13 cellular contexts compared by ENCODE assay signal in the genomic region with DNA sequence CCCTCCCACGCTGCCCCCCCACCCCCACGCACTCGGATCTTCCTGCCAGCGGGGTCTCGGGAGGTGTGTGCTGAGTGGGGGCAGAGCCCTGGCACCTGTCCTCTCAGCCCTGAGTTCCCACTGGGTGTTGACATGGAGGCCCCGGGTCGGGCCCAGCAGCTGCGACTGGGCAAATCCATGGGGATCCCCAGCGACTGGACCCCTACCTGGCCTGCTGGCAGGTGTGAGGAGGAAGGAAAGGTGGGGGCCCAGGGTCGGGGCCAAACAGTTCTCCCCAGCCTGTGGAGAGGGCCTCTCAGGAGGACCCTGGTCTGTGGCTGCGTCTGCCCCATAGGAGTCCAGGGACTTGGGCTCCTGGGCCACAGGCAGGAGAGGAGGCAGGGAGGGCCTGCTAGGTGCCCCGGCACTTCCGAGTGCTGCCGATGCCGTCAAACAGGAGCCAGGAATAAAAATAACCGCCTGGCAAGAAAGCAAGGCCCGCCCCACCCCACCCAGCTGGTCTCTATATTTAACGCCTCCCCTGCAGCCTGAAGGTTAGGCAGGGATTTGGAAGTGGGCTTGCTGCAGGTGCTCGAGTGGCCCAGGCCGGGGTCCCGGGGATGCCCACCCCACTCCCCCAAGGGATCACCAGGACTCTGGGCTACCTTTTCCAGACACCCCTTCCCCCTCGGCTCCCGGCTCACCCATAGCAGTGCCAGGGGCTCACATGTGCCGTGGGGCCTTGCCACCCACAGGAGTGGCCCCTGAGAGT. TPM values are rescaled to one million over a fixed set of nuclear protein-coding genes. Genes with fewer than 3 reads are reported as not detected.
DNase-seq lines count a peak whose midpoint lies in the region; ATAC-seq, FAIRE-seq and TF ChIP-seq lines count a peak whose summit lies in the region.
"Had no signal": no experiment of that assay in that cellular context is flagged by ENCODE, and none has a peak within 500 bp of the region (broad histone marks: within the 10 kb centered on the region; RNA-seq: fewer than 3 reads in every experiment).

No MANE protein-coding gene starts in this region.

- H4K20me1 ChIP-seq in BLaER1 treated with 17β-estradiol and CSF1 and Interleukin-3, amounts not matched to agents 10 nM and 100 nM = peaks cover 0 to 44% (median 25%) of the 10 kb centered on the region in 11 experiments; a peak in 16 of 22 replicates

- no peak for FAIRE-seq in kidney (lab: Jason Lieb, UNC)

- intact Hi-C loops in kidney (cut with DNase I) (no loop called here), transverse colon (cut with DNase I; ENCODE audit: low total_unique reads) (no loop called here)

- peaks cover 0 to 5% (median 0%) of the 10 kb centered on the region in 11 experiments; a peak in 4 of 22 replicates for H3K36me3 ChIP-seq in BLaER1 treated with 17β-estradiol and CSF1 and Interleukin-3, amounts not matched to agents 10 nM and 100 nM
- no peaks in the 10 kb centered on the region for H3K36me3 ChIP-seq in RWPE2 (ENCODE audit: low read depth)
- no peaks in the 10 kb centered on the region for H3K36me3 ChIP-seq in kidney (ENCODE audit: control insufficient read depth in 1 of 2, insufficient read depth in 2 of 2, low read length in 2 of 2)
- H3K36me3 ChIP-seq in transverse colon = no peaks in the 10 kb centered on the region

- H3K27ac ChIP-seq in BLaER1 treated with 17β-estradiol and CSF1 and Interleukin-3, amounts not matched to agents 10 nM and 100 nM = no peak overlapping the region
- H3K27ac ChIP-seq in RWPE2 (ENCODE audit: poor library complexity, severe bottlenecking) (no peak overlapping the region), kidney (ENCODE audit: low read depth in 2 of 2, low read length in 2 of 2) (no peak overlapping the region), transverse colon (no peak overlapping the region)
- H3K27ac ChIP-seq: PC-9 had no signal

- peaks cover 5 to 74% (median 60%) of the 10 kb centered on the region in 10 experiments; a peak in 18 of 20 replicates for H3K4me1 ChIP-seq in BLaER1 treated with 17β-estradiol and CSF1 and Interleukin-3, amounts not matched to agents 10 nM and 100 nM
- H3K4me1 ChIP-seq in RWPE2 (ENCODE audit: insufficient read depth, poor library complexity, severe bottlenecking) = no peaks in the 10 kb centered on the region
- peaks cover 0 to 2% of the 10 kb centered on the region in 2 donors for H3K4me1 ChIP-seq in kidney (ENCODE audit: control insufficient read depth in 1 of 2, insufficient read depth in 1 of 2, low read depth in 1 of 2, low read length in 2 of 2)
- H3K4me1 ChIP-seq in transverse colon = peaks cover 0 to 19% (median 13%) of the 10 kb centered on the region in 4 donors

- DNase-seq in RWPE2 (ENCODE audit: low spot score) (peak; percentile 84), kidney (peak; percentile 70), transverse colon (no peak), HuH-7 (ENCODE audit: low spot score) (no peak), germinal center (ENCODE audit: low spot score) (no peak)
- DNase-seq: erythroblast; immature natural killer cell; IMR-90; naive thymus-derived CD8-positive, alpha-beta T cell; PC-9 had no signal

- no peak for TF ChIP-seq POLR2A in transverse colon (IDR thresholded peaks at IDR 0.05)

- in situ Hi-C loops in transverse colon (cut with MboI; ENCODE audit: low pct_ligation_motif_present in 1 of 4, low pct_unique_long_range_greater_than_20kb in 1 of 4, low sequenced_read_pairs in 3 of 4) = no loop called here

- TF ChIP-seq CTCF in RWPE2 (IDR thresholded peaks at IDR 0.05; ENCODE audit: poor library complexity, severe bottlenecking) (no peak), kidney (IDR thresholded peaks at IDR 0.05; ENCODE audit: borderline replicate concordance, extremely low read depth, insufficient read depth) (no peak), transverse colon (IDR thresholded peaks at IDR 0.05) (no peak)

- no peak for ATAC-seq in RWPE2 (ENCODE audit: low read depth)

- no peak overlapping the region for H3K4me3 ChIP-seq in BLaER1 treated with 17β-estradiol and CSF1 and Interleukin-3, amounts not matched to agents 10 nM and 100 nM
- H3K4me3 ChIP-seq in RWPE2 (ENCODE audit: severe bottlenecking) (no peak overlapping the region), kidney (ENCODE audit: low read length in 2 of 2) (no peak overlapping the region), transverse colon (no peak overlapping the region)
- H3K4me3 ChIP-seq: PC-9 had no signal

- H3K9me3 ChIP-seq in BLaER1 treated with 17β-estradiol and CSF1 and Interleukin-3, amounts not matched to agents 10 nM and 100 nM (replicated peaks in 1 of 11) = peaks cover 12 to 17% (median 14%) of the 10 kb centered on the region in 11 experiments
- H3K9me3 ChIP-seq in RWPE2 (ENCODE audit: severe bottlenecking) (no peaks in the 10 kb centered on the region), kidney (ENCODE audit: control insufficient read depth in 1 of 2, low read length in 2 of 2) (peaks cover 0 to 10% of the 10 kb centered on the region in 2 donors), transverse colon (no peaks in the 10 kb centered on the region)
- H3K9me3 ChIP-seq: SK-N-SH had no signal

- peaks cover 15 to 44% (median 23%) of the 10 kb centered on the region in 11 experiments for H3K27me3 ChIP-seq in BLaER1 treated with 17β-estradiol and CSF1 and Interleukin-3, amounts not matched to agents 10 nM and 100 nM
- H3K27me3 ChIP-seq in RWPE2 (ENCODE audit: insufficient read depth, poor library complexity, severe bottlenecking) (peaks cover 27% of the 10 kb centered on the region), transverse colon (peaks cover 84% of the 10 kb centered on the region)

- no peak overlapping the region for H3K9ac ChIP-seq in BLaER1 treated with 17β-estradiol and CSF1 and Interleukin-3, amounts not matched to agents 10 nM and 100 nM
- H3K9ac ChIP-seq in kidney (ENCODE audit: low read length in 2 of 2) = no peak overlapping the region
- H3K9ac ChIP-seq: SK-N-SH had no signal

- WGBS in transverse colon (ENCODE audit: low coverage in 1 of 2), 2 donors = 60 to 67% methylated on average over 1 to 24 of the region's 24 CpGs

- peak overlapping the region in 8 of 11 experiments; percentile 77 to 97 (median 93); a peak in 14 of 22 replicates for H3K4me2 ChIP-seq in BLaER1 treated with 17β-estradiol and CSF1 and Interleukin-3, amounts not matched to agents 10 nM and 100 nM

- TF ChIP-seq EP300 in transverse colon (IDR thresholded peaks at IDR 0.05; ENCODE audit: low read depth) = no peak

RNA-seq across cellular contexts. Expression of gene EEF1A2, which starts 1.4 kb away (rescaled TPM):
- total RNA-seq in kidney (18.1 TPM), transverse colon (1 to 10 TPM in 3 of 4 donors, under 1 TPM in 1; 0.75 to 5.0 (median 3.3) TPM)
- polyA plus RNA-seq in kidney (ENCODE audit: insufficient read depth, low read depth, low replicate concordance) = 1.5 TPM
- polyA plus RNA-seq: immature natural killer cell; naive thymus-derived CD8-positive, alpha-beta T cell had no signal

RNA-seq across cellular contexts. Expression of gene PPDPF, which starts 20.2 kb away (rescaled TPM):
- total RNA-seq in kidney (578 TPM), transverse colon (100 to 1,000 TPM; 320 to 695 (median 517) TPM)
- polyA plus RNA-seq in kidney (ENCODE audit: insufficient read depth, low read depth, low replicate concordance) = 961 TPM

RNA-seq across cellular contexts. Expression of gene KCNQ2, which starts 27.9 kb away (rescaled TPM):
- 2.2 TPM for total RNA-seq in kidney
- not detected for polyA plus RNA-seq in kidney (ENCODE audit: insufficient read depth, low read depth, low replicate concordance)
- under 1 TPM in 3 of 4 donors, not detected in 1; 0.32 to 0.41 (median 0.37) TPM for total RNA-seq in transverse colon
- total RNA-seq: IMR-90, lung microvascular endothelial cell, PC-9 had no signal
- polyA plus RNA-seq: naive thymus-derived CD8-positive, alpha-beta T cell had no signal

RNA-seq across cellular contexts. Expression of gene PTK6, which starts 36.9 kb away (rescaled TPM):
- 1.1 TPM for total RNA-seq in kidney
- 0.26 TPM for polyA plus RNA-seq in kidney (ENCODE audit: insufficient read depth, low read depth, low replicate concordance)
- total RNA-seq in transverse colon = 100 to 1,000 TPM in 2 of 4 donors, 10 to 100 TPM in 2; 90.5 to 147 (median 103) TPM
- total RNA-seq: IMR-90, lung microvascular endothelial cell had no signal
- polyA plus RNA-seq: IMR-90 had no signal

RNA-seq across cellular contexts. Expression of gene SRMS, which starts 47.2 kb away (rescaled TPM):
- total RNA-seq in kidney = 0.38 TPM
- not detected for polyA plus RNA-seq in kidney (ENCODE audit: insufficient read depth, low read depth, low replicate concordance)
- under 1 TPM in 1 of 4 donors, not detected in 3; 0.79 TPM for total RNA-seq in transverse colon
- total RNA-seq: IMR-90; lung microvascular endothelial cell; naive thymus-derived CD8-positive, alpha-beta T cell had no signal
- polyA plus RNA-seq: immature natural killer cell; IMR-90; naive thymus-derived CD8-positive, alpha-beta T cell; SK-N-SH had no signal

Comparison
In these comparisons a context has a peak if more than half of its experiments do, and no peak if none do; other contexts are left out.
1. DNase-seq: peak in RWPE2 (single experiment) and kidney (single experiment); none in transverse colon (single experiment), HuH-7 (single experiment) and germinal center (single experiment).